1 cellular context compared by ENCODE assay signal in genomic region chr9:83062653-83063527, GRCh38.
TF ChIP-seq lines count a peak whose summit lies in the region.

Gene RASEF, minus strand, starts transcription at chr9:83063142. Its CDS starts 275 bp downstream, at chr9:83062867.

TF ChIP-seq in HEK293, 187 proteins besides CTCF, POLR2A, EP300 and RAD21 (continued from another document and continues in another):
- TF ChIP-seq, protein P1, sequence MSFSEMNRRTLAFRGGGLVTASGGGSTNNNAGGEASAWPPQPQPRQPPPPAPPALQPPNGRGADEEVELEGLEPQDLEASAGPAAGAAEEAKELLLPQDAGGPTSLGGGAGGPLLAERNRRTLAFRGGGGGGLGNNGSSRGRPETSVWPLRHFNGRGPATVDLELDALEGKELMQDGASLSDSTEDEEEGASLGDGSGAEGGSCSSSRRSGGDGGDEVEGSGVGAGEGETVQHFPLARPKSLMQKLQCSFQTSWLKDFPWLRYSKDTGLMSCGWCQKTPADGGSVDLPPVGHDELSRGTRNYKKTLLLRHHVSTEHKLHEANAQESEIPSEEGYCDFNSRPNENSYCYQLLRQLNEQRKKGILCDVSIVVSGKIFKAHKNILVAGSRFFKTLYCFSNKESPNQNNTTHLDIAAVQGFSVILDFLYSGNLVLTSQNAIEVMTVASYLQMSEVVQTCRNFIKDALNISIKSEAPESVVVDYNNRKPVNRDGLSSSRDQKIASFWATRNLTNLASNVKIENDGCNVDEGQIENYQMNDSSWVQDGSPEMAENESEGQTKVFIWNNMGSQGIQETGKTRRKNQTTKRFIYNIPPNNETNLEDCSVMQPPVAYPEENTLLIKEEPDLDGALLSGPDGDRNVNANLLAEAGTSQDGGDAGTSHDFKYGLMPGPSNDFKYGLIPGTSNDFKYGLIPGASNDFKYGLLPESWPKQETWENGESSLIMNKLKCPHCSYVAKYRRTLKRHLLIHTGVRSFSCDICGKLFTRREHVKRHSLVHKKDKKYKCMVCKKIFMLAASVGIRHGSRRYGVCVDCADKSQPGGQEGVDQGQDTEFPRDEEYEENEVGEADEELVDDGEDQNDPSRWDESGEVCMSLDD (tag by site-specific recombination; IDR thresholded peaks at IDR 0.05), result peak; percentile 52; the same call in 1 of the 2 replicates
- peak; percentile 34; the same call in 1 of the 2 replicates for TF ChIP-seq ZNF610 (tag by site-specific recombination; IDR thresholded peaks at IDR 0.05; ENCODE audit: borderline replicate concordance)
- no peak for TF ChIP-seq ZNF16 (tag by site-specific recombination; IDR thresholded peaks at IDR 0.05; ENCODE audit: low read depth)
- no peak for TF ChIP-seq ZNF133 (tag by site-specific recombination; IDR thresholded peaks at IDR 0.05)
- TF ChIP-seq YY2 (tag by site-specific recombination; IDR thresholded peaks at IDR 0.05), result no peak
- TF ChIP-seq ZFP41 (tag by site-specific recombination; IDR thresholded peaks at IDR 0.05; ENCODE audit: borderline replicate concordance), result no peak
- no peak for TF ChIP-seq ZNF530 (tag by site-specific recombination; IDR thresholded peaks at IDR 0.05; ENCODE audit: low read depth)
- TF ChIP-seq ZNF624 (tag by site-specific recombination; IDR thresholded peaks at IDR 0.05), result no peak
- no peak for TF ChIP-seq ZNF174 (tag by site-specific recombination; IDR thresholded peaks at IDR 0.05)
- TF ChIP-seq GLI4 (tag by site-specific recombination; IDR thresholded peaks at IDR 0.05), result no peak
- no peak for TF ChIP-seq ZNF350 (tag by site-specific recombination; IDR thresholded peaks at IDR 0.05)
- TF ChIP-seq ZFP69B (tag by site-specific recombination; IDR thresholded peaks at IDR 0.05), result no peak
- TF ChIP-seq, protein P2, sequence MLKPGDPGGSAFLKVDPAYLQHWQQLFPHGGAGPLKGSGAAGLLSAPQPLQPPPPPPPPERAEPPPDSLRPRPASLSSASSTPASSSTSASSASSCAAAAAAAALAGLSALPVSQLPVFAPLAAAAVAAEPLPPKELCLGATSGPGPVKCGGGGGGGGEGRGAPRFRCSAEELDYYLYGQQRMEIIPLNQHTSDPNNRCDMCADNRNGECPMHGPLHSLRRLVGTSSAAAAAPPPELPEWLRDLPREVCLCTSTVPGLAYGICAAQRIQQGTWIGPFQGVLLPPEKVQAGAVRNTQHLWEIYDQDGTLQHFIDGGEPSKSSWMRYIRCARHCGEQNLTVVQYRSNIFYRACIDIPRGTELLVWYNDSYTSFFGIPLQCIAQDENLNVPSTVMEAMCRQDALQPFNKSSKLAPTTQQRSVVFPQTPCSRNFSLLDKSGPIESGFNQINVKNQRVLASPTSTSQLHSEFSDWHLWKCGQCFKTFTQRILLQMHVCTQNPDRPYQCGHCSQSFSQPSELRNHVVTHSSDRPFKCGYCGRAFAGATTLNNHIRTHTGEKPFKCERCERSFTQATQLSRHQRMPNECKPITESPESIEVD (tag by site-specific recombination; IDR thresholded peaks at IDR 0.05), result no peak
- TF ChIP-seq ZNF211 (tag by site-specific recombination; IDR thresholded peaks at IDR 0.05; ENCODE audit: low read depth), result no peak
- no peak for TF ChIP-seq MYNN (tag by site-specific recombination; IDR thresholded peaks at IDR 0.05; ENCODE audit: borderline replicate concordance)
- TF ChIP-seq ZNF571 (tag by site-specific recombination; IDR thresholded peaks at IDR 0.05), result no peak
- no peak for TF ChIP-seq ZNF140 (tag by site-specific recombination; IDR thresholded peaks at IDR 0.05)
- TF ChIP-seq OSR2 (tag by site-specific recombination; IDR thresholded peaks at IDR 0.05), result peak; percentile 28; the same call in 1 of the 2 replicates
- TF ChIP-seq, protein P3, sequence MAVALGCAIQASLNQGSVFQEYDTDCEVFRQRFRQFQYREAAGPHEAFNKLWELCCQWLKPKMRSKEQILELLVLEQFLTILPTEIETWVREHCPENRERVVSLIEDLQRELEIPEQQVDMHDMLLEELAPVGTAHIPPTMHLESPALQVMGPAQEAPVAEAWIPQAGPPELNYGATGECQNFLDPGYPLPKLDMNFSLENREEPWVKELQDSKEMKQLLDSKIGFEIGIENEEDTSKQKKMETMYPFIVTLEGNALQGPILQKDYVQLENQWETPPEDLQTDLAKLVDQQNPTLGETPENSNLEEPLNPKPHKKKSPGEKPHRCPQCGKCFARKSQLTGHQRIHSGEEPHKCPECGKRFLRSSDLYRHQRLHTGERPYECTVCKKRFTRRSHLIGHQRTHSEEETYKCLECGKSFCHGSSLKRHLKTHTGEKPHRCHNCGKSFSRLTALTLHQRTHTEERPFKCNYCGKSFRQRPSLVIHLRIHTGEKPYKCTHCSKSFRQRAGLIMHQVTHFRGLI (tag by site-specific recombination; IDR thresholded peaks at IDR 0.05), result no peak; the same call in 1 of the 2 replicates
- no peak for TF ChIP-seq ZFP3 (tag by site-specific recombination; IDR thresholded peaks at IDR 0.05; ENCODE audit: low read depth)
- TF ChIP-seq KLF16 (tag by site-specific recombination; IDR thresholded peaks at IDR 0.05), result no peak
- TF ChIP-seq ZSCAN30 (tag by site-specific recombination; IDR thresholded peaks at IDR 0.05), result peak; percentile 63; the same call in 1 of the 2 replicates
- TF ChIP-seq, protein P4, sequence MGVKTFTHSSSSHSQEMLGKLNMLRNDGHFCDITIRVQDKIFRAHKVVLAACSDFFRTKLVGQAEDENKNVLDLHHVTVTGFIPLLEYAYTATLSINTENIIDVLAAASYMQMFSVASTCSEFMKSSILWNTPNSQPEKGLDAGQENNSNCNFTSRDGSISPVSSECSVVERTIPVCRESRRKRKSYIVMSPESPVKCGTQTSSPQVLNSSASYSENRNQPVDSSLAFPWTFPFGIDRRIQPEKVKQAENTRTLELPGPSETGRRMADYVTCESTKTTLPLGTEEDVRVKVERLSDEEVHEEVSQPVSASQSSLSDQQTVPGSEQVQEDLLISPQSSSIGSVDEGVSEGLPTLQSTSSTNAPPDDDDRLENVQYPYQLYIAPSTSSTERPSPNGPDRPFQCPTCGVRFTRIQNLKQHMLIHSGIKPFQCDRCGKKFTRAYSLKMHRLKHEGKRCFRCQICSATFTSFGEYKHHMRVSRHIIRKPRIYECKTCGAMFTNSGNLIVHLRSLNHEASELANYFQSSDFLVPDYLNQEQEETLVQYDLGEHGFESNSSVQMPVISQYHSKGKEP (tag by site-specific recombination; IDR thresholded peaks at IDR 0.05), result no peak
- peak; percentile 59 for TF ChIP-seq GLIS1 (tag by site-specific recombination; IDR thresholded peaks at IDR 0.05)
- TF ChIP-seq ZNF114 (tag by site-specific recombination; IDR thresholded peaks at IDR 0.05), result no peak
- TF ChIP-seq ZNF223 (tag by site-specific recombination; IDR thresholded peaks at IDR 0.05), result no peak
- TF ChIP-seq ZNF580 (tag by site-specific recombination; IDR thresholded peaks at IDR 0.05), result peak; percentile 61
- peak; percentile 96 for TF ChIP-seq ZBTB8A (tag by site-specific recombination; IDR thresholded peaks at IDR 0.05)
- TF ChIP-seq PRDM2 (tag by site-specific recombination; IDR thresholded peaks at IDR 0.05; ENCODE audit: borderline replicate concordance), result no peak
- TF ChIP-seq ZNF274 (IDR thresholded peaks at IDR 0.05; ENCODE audit: low read length), result no peak
- TF ChIP-seq ZNF274 (tag by site-specific recombination; IDR thresholded peaks at IDR 0.05; ENCODE audit: borderline replicate concordance), result no peak
- TF ChIP-seq ZNF621 (tag by site-specific recombination; IDR thresholded peaks at IDR 0.05), result no peak
- no peak for TF ChIP-seq ZNF664 (tag by site-specific recombination; IDR thresholded peaks at IDR 0.05)
- no peak for TF ChIP-seq SALL2 (tag by site-specific recombination; IDR thresholded peaks at IDR 0.05; ENCODE audit: borderline replicate concordance)
- TF ChIP-seq ZBTB17 (tag by site-specific recombination; IDR thresholded peaks at IDR 0.05), result no peak
- TF ChIP-seq ZNF391 (tag by site-specific recombination; IDR thresholded peaks at IDR 0.05; ENCODE audit: borderline replicate concordance, low read depth), result no peak
- TF ChIP-seq ZNF596 (tag by site-specific recombination; IDR thresholded peaks at IDR 0.05), result no peak
- no peak for TF ChIP-seq MEIS1 (CRISPR knock-in tag; IDR thresholded peaks at IDR 0.05; ENCODE audit: borderline replicate concordance)
- TF ChIP-seq, protein P5, sequence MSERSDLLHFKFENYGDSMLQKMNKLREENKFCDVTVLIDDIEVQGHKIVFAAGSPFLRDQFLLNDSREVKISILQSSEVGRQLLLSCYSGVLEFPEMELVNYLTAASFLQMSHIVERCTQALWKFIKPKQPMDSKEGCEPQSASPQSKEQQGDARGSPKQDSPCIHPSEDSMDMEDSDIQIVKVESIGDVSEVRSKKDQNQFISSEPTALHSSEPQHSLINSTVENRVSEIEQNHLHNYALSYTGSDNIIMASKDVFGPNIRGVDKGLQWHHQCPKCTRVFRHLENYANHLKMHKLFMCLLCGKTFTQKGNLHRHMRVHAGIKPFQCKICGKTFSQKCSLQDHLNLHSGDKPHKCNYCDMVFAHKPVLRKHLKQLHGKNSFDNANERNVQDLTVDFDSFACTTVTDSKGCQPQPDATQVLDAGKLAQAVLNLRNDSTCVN (tag by site-specific recombination; optimal IDR thresholded peaks at IDR 0.05), result peak; percentile 87
- TF ChIP-seq, protein P6, sequence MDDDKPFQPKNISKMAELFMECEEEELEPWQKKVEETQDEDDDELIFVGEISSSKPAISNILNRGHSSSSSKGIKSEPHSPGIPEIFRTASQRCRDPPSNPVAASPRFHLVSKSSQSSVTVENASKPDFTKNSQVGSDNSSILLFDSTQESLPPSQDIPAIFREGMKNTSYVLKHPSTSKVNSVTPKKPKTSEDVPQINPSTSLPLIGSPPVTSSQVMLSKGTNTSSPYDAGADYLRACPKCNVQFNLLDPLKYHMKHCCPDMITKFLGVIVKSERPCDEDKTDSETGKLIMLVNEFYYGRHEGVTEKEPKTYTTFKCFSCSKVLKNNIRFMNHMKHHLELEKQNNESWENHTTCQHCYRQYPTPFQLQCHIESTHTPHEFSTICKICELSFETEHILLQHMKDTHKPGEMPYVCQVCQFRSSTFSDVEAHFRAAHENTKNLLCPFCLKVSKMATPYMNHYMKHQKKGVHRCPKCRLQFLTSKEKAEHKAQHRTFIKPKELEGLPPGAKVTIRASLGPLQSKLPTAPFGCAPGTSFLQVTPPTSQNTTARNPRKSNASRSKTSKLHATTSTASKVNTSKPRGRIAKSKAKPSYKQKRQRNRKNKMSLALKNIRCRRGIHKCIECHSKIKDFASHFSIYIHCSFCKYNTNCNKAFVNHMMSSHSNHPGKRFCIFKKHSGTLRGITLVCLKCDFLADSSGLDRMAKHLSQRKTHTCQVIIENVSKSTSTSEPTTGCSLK (tag by site-specific recombination; IDR thresholded peaks at IDR 0.05), result no peak
- TF ChIP-seq PRDM1 (tag by site-specific recombination; IDR thresholded peaks at IDR 0.05), result no peak
- no peak for TF ChIP-seq ZNF830 (tag by site-specific recombination; IDR thresholded peaks at IDR 0.05; ENCODE audit: low read depth)
- TF ChIP-seq ZNF561 (tag by site-specific recombination; IDR thresholded peaks at IDR 0.05; ENCODE audit: borderline replicate concordance), result peak; percentile 76
